20 cellular contexts compared by ENCODE assay signal in genomic region chr11:11500744-11501487, GRCh38.
"Had no signal": no experiment of that assay in that cellular context is flagged by ENCODE, and none has a peak within 500 bp of the region (broad histone marks: within the 10 kb centered on the region; RNA-seq: fewer than 3 reads in every experiment).

No MANE protein-coding gene starts in this region.

- H3K9me3 ChIP-seq: spleen had no signal

- ATAC-seq: activated CD8-positive, alpha-beta T cell treated with anti-CD3 and anti-CD28 coated beads for 36 hours; stimulated activated naive CD8-positive, alpha-beta T cell treated with anti-CD3 and anti-CD28 coated beads, Interleukin-15, amount 100 ng/mL, for 72 hours had no signal

- H3K36me3 Mint-ChIP-seq: activated naive CD8-positive, alpha-beta T cell; mesothelial cell of epicardium had no signal

- H3K27me3 ChIP-seq: brain microvascular endothelial cell, foreskin keratinocyte, spleen had no signal

- H3K4me1 Mint-ChIP-seq: activated B cell treated with CpG ODN at 0.5 μM for 24 hours; stimulated activated naive CD8-positive, alpha-beta T cell treated with anti-CD3 and anti-CD28 coated beads, Interleukin-15, amount 100 ng/mL, for 72 hours had no signal

- H3K27ac ChIP-seq: brain microvascular endothelial cell, foreskin keratinocyte, spleen had no signal

- H3K27ac Mint-ChIP-seq: activated B cell treated with CpG ODN at 0.5 μM for 24 hours; activated CD8-positive, alpha-beta T cell treated with anti-CD3 and anti-CD28 coated beads for 36 hours; activated naive CD8-positive, alpha-beta T cell; dendritic cell treated with granulocyte-macrophage colony-stimulating factor and Interleukin-4, amounts not matched to agents 40 ng/mL and 50 ng/mL, for 4 days; mesothelial cell of epicardium had no signal

- H3K9me3 Mint-ChIP-seq: activated B cell treated with CpG ODN at 0.5 μM for 24 hours; activated CD8-positive, alpha-beta T cell treated with anti-CD3 and anti-CD28 coated beads for 36 hours; dendritic cell treated with granulocyte-macrophage colony-stimulating factor and Interleukin-4, amounts not matched to agents 40 ng/mL and 50 ng/mL, for 4 days; mesothelial cell of epicardium; neural crest cell; stimulated activated naive CD8-positive, alpha-beta T cell treated with anti-CD3 and anti-CD28 coated beads, Interleukin-15, amount 100 ng/mL, for 72 hours had no signal

- H3K36me3 ChIP-seq: brain microvascular endothelial cell, spleen had no signal

- H3K27me3 Mint-ChIP-seq: stimulated activated naive CD8-positive, alpha-beta T cell treated with anti-CD3 and anti-CD28 coated beads, Interleukin-15, amount 100 ng/mL, for 72 hours had no signal

- H3K4me3 Mint-ChIP-seq: activated B cell treated with CpG ODN at 0.5 μM for 24 hours; activated CD8-positive, alpha-beta T cell treated with anti-CD3 and anti-CD28 coated beads for 36 hours; activated naive CD8-positive, alpha-beta T cell; dendritic cell treated with granulocyte-macrophage colony-stimulating factor and Interleukin-4, amounts not matched to agents 40 ng/mL and 50 ng/mL, for 4 days; mesothelial cell of epicardium; neural crest cell; stimulated activated naive CD8-positive, alpha-beta T cell treated with anti-CD3 and anti-CD28 coated beads, Interleukin-15, amount 100 ng/mL, for 72 hours had no signal

- DNase-seq: activated B cell treated with CpG ODN at 0.5 μM for 24 hours; activated CD4-positive, alpha-beta T cell treated with anti-CD3 and anti-CD28 coated beads for 48 hours; activated CD8-positive, alpha-beta memory T cell treated with anti-CD3 and anti-CD28 coated beads, Interleukin-2, amount 50 U/mL, for 4 hours; activated CD8-positive, alpha-beta T cell treated with anti-CD3 and anti-CD28 coated beads for 36 hours; activated gamma-delta T cell; activated T-cell treated with anti-CD3 and anti-CD28 coated beads, Interleukin-2, amount 50 U/mL, for 48 hours; amniotic stem cell; brain microvascular endothelial cell; effector memory CD4-positive, alpha-beta T cell; glutamatergic neuron; left colon; spleen; stimulated activated naive CD8-positive, alpha-beta T cell treated with anti-CD3 and anti-CD28 coated beads, Interleukin-15, amount 100 ng/mL, for 72 hours; T-helper 2 cell had no signal

- H3K4me3 ChIP-seq: lung, spleen had no signal
